29 cellular contexts compared by ENCODE assay signal in the genomic region with DNA sequence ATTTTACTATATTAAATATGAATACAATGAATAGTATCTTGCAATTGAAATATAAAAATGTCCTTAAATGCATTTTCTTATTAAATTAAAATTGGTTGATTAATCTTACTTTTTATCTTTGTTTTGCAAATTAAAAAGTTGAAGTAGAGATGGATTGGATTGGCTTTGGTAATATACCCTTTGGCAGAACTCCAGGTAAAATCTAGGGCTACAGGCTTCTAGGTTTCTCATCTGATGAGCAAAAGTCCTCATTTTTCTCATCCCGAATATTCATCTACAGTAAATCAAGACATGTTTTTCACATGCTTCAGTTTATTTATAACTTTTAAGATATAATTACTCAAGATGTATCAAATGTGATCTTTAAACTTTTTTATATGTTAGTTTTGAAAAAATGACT. TPM values are rescaled to one million over a fixed set of nuclear protein-coding genes. Genes with fewer than 3 reads are reported as not detected.
"Had no signal": no experiment of that assay in that cellular context is flagged by ENCODE, and none has a peak within 500 bp of the region (broad histone marks: within the 10 kb centered on the region; RNA-seq: fewer than 3 reads in every experiment).

No MANE protein-coding gene starts in this region.

- H3K9me3 ChIP-seq: adrenal gland, body of pancreas, colonic mucosa, gastrocnemius medialis, heart right ventricle had no signal

- H3K4me1 Mint-ChIP-seq: activated CD4-positive, alpha-beta memory T cell treated with anti-CD3 and anti-CD28 coated beads, Interleukin-2, amount 10 ng/mL, durations not matched to agents 7 days and 5 days; activated CD4-positive, alpha-beta T cell treated with anti-CD3 and anti-CD28 coated beads, Interleukin-2, amount 10 ng/mL, durations not matched to agents 7 days and 5 days had no signal

- H3K36me3 Mint-ChIP-seq: activated naive CD8-positive, alpha-beta T cell; WTC11 had no signal

- DNase-seq: activated CD4-positive, alpha-beta memory T cell treated with anti-CD3 and anti-CD28 coated beads, Interleukin-2, amount 10 ng/mL, durations not matched to agents 7 days and 5 days; activated CD4-positive, alpha-beta T cell treated with anti-CD3 and anti-CD28 coated beads for 1 hour; activated CD4-positive, alpha-beta T cell treated with anti-CD3 and anti-CD28 coated beads for 4 hours; activated CD4-positive, alpha-beta T cell treated with anti-CD3 and anti-CD28 coated beads, Interleukin-2, amount 10 ng/mL, durations not matched to agents 7 days and 5 days; activated CD4-positive, alpha-beta T cell treated with anti-CD3 and anti-CD28 coated beads, Interleukin-2, amount 50 U/mL, for 4 hours; activated CD8-positive, alpha-beta memory T cell treated with anti-CD3 and anti-CD28 coated beads, Interleukin-2, amount 50 U/mL, for 48 hours; activated effector memory CD4-positive, alpha-beta T cell treated with Interleukin-2 at 50 U/mL for 16 hours; activated gamma-delta T cell treated with Interleukin-2 at 50 U/mL for 16 hours; activated naive CD4-positive, alpha-beta T cell treated with anti-CD3 and anti-CD28 coated beads, Interleukin-2, amount 50 U/mL, for 16 hours; activated naive CD4-positive, alpha-beta T cell treated with Interleukin-2 at 50 U/mL for 16 hours; activated T-cell treated with anti-CD3 and anti-CD28 coated beads for 4 hours; activated T-cell treated with anti-CD3 and anti-CD28 coated beads, Interleukin-2, amount 50 U/mL, for 24 hours; activated T-cell treated with anti-CD3 and anti-CD28 coated beads, Interleukin-2, amount 50 U/mL, for 72 hours; adrenal gland; amygdala; aorta; body of pancreas; cerebellar nuclear complex; colonic mucosa; effector memory CD4-positive, alpha-beta T cell; endodermal cell; foreskin fibroblast; gastrocnemius medialis; heart right ventricle; T-helper 2 cell had no signal

- H3K4me3 ChIP-seq: adrenal gland, body of pancreas, colonic mucosa, gastrocnemius medialis, heart right ventricle had no signal

- H3K4me1 ChIP-seq: adrenal gland, colonic mucosa, gastrocnemius medialis, heart right ventricle had no signal

- ATAC-seq: activated T-cell treated with anti-CD3 and anti-CD28 coated beads, Interleukin-2, amount 50 U/mL, for 72 hours; body of pancreas; esophagus mucosa; gastrocnemius medialis; heart right ventricle; WTC11 had no signal

- H3K27ac Mint-ChIP-seq: activated CD4-positive, alpha-beta memory T cell treated with anti-CD3 and anti-CD28 coated beads, Interleukin-2, amount 10 ng/mL, durations not matched to agents 7 days and 5 days; activated CD4-positive, alpha-beta T cell treated with anti-CD3 and anti-CD28 coated beads, Interleukin-2, amount 10 ng/mL, durations not matched to agents 7 days and 5 days; activated naive CD8-positive, alpha-beta T cell; activated T-cell treated with anti-CD3 and anti-CD28 coated beads, Interleukin-2, amount 50 U/mL, for 24 hours; activated T-cell treated with anti-CD3 and anti-CD28 coated beads, Interleukin-2, amount 50 U/mL, for 72 hours; endodermal cell; WTC11 had no signal

- H3K9me3 Mint-ChIP-seq: activated CD4-positive, alpha-beta memory T cell treated with anti-CD3 and anti-CD28 coated beads, Interleukin-2, amount 10 ng/mL, durations not matched to agents 7 days and 5 days; activated CD4-positive, alpha-beta T cell treated with anti-CD3 and anti-CD28 coated beads, Interleukin-2, amount 10 ng/mL, durations not matched to agents 7 days and 5 days; activated T-cell treated with anti-CD3 and anti-CD28 coated beads, Interleukin-2, amount 50 U/mL, for 24 hours; endodermal cell; WTC11 had no signal

- H3K36me3 ChIP-seq: adrenal gland, colonic mucosa, gastrocnemius medialis, heart right ventricle had no signal

- H3K4me3 Mint-ChIP-seq: activated CD4-positive, alpha-beta memory T cell treated with anti-CD3 and anti-CD28 coated beads, Interleukin-2, amount 10 ng/mL, durations not matched to agents 7 days and 5 days; activated CD4-positive, alpha-beta T cell treated with anti-CD3 and anti-CD28 coated beads, Interleukin-2, amount 10 ng/mL, durations not matched to agents 7 days and 5 days; activated naive CD8-positive, alpha-beta T cell; activated T-cell treated with anti-CD3 and anti-CD28 coated beads, Interleukin-2, amount 50 U/mL, for 24 hours; activated T-cell treated with anti-CD3 and anti-CD28 coated beads, Interleukin-2, amount 50 U/mL, for 72 hours; endodermal cell; WTC11 had no signal

RNA-seq across cellular contexts. Expression of a gene that starts 2.2 kb away (rescaled TPM):
- total RNA-seq: activated CD4-positive, alpha-beta memory T cell treated with anti-CD3 and anti-CD28 coated beads, Interleukin-2, amount 10 ng/mL, durations not matched to agents 7 days and 5 days; activated CD4-positive, alpha-beta T cell treated with anti-CD3 and anti-CD28 coated beads, Interleukin-2, amount 10 ng/mL, durations not matched to agents 7 days and 5 days; activated T-cell treated with anti-CD3 and anti-CD28 coated beads, Interleukin-2, amount 50 U/mL, for 72 hours; esophagus mucosa; T-helper 1 cell treated with Interleukin-12 subunit alpha and Interleukin-12 subunit beta and Interleukin-4 antibody, amounts not matched to agents 30 ng/mL and 1 ng/mL, for 36 hours had no signal
